In genomic region chr14:100568998-100569733, GRCh38 we compare ENCODE assay signal across 11 cellular contexts. TPM values are rescaled to one million over a fixed set of nuclear protein-coding genes. Genes with fewer than 3 reads are reported as not detected.
DNase-seq lines count a peak whose midpoint lies in the region; ATAC-seq and TF ChIP-seq lines count a peak whose summit lies in the region.
"Had no signal": no experiment of that assay in that cellular context is flagged by ENCODE, and none has a peak within 500 bp of the region (broad histone marks: within the 10 kb centered on the region; RNA-seq: fewer than 3 reads in every experiment).

No MANE protein-coding gene starts in this region.

- WGBS in heart right ventricle, 2 donors = 4% methylated on average over 43 to 45 of the region's 45 CpGs

- no peak overlapping the region for H3K27ac ChIP-seq in CD4-positive, alpha-beta memory T cell (ENCODE audit: low read depth, low read length)
- H3K27ac ChIP-seq in heart right ventricle = no peak overlapping the region

- DNase-seq in CD4-positive, alpha-beta memory T cell = no peak
- DNase-seq in WTC11 (ENCODE audit: low spot score) = no peak
- no peak for DNase-seq in heart right ventricle
- no peak for DNase-seq in progenitor cell of endocrine pancreas (ENCODE audit: low spot score, unreplicated experiment)
- no peak for DNase-seq in NCI-H1930 (lab: John Stamatoyannopoulos, UW)
- DNase-seq in posterior vena cava (ENCODE audit: low spot score) = no peak
- no peak for DNase-seq in stimulated activated CD4-positive, alpha-beta T cell treated with anti-CD3 and anti-CD28 coated beads, Interleukin-4, amount 100 ng/mL, for 24 hours
- DNase-seq: activated naive CD4-positive, alpha-beta T cell; midbrain had no signal

- H3K9me3 ChIP-seq in CD4-positive, alpha-beta memory T cell (ENCODE audit: control insufficient read depth in 1 of 2, low read length in 2 of 2) = no peaks in the 10 kb centered on the region
- no peaks in the 10 kb centered on the region for H3K9me3 ChIP-seq in heart right ventricle

- no peak for TF ChIP-seq CTCF in WTC11 (IDR thresholded peaks at IDR 0.05)
- no peak for TF ChIP-seq CTCF in heart right ventricle (IDR thresholded peaks at IDR 0.05)
- no peak for TF ChIP-seq CTCF in progenitor cell of endocrine pancreas (IDR thresholded peaks at IDR 0.05; ENCODE audit: unreplicated experiment)

- peaks cover 2 to 14% (median 10%) of the 10 kb centered on the region in 4 donors for H3K4me1 Mint-ChIP-seq in CD4-positive, alpha-beta memory T cell
- H3K4me1 Mint-ChIP-seq in WTC11 (peaks cover 23% of the 10 kb centered on the region), progenitor cell of endocrine pancreas (ENCODE audit: low read depth) (peaks cover 2% of the 10 kb centered on the region)

- peaks cover 0 to 1% (median 0%) of the 10 kb centered on the region in 8 donors for H3K9me3 Mint-ChIP-seq in CD4-positive, alpha-beta memory T cell
- H3K9me3 Mint-ChIP-seq in WTC11 (no peaks in the 10 kb centered on the region), progenitor cell of endocrine pancreas (ENCODE audit: low read depth) (no peaks in the 10 kb centered on the region)

- H3K4me1 ChIP-seq in CD4-positive, alpha-beta memory T cell (ENCODE audit: insufficient read depth, low read length) = peaks cover 11% of the 10 kb centered on the region
- peaks cover 0 to 22% (median 15%) of the 10 kb centered on the region in 9 donors for H3K4me1 ChIP-seq in heart right ventricle

- CTCF ChIA-PET in CD4-positive, alpha-beta memory T cell (lab: Charles Lee; ENCODE audit: partially characterized antibody) = interaction anchor here (1.2 to 1.6 kb wide), 2 partner anchors 76 to 84 kb away, joined by 4 to 6 read pairs; no protein-coding TSS in a partner anchor
- CTCF ChIA-PET in WTC11 (lab: Charles Lee) = interaction anchor here (0.8 to 4.7 kb wide), 10 partner anchors 12 to 184 kb away, joined by 3 to 21 read pairs (median 5); no protein-coding TSS in a partner anchor

- peaks cover 17% of the 10 kb centered on the region for H3K27me3 ChIP-seq in CD4-positive, alpha-beta memory T cell (ENCODE audit: insufficient read depth, low read length)
- peaks cover 0 to 94% (median 89%) of the 10 kb centered on the region in 7 donors for H3K27me3 ChIP-seq in heart right ventricle

- H3K27ac Mint-ChIP-seq in CD4-positive, alpha-beta memory T cell = peak overlapping the region in 1 of 7 donors; percentile 47
- H3K27ac Mint-ChIP-seq in WTC11 = no peak overlapping the region
- no peak overlapping the region for H3K27ac Mint-ChIP-seq in progenitor cell of endocrine pancreas
- H3K27ac Mint-ChIP-seq: IgD-negative memory B cell had no signal

- no peak for ATAC-seq in WTC11
- no peak for ATAC-seq in heart right ventricle
- ATAC-seq in GM21717 (IDR thresholded peaks at IDR 0.05; ENCODE audit: unreplicated experiment) = no peak

- no peaks in the 10 kb centered on the region for H3K36me3 ChIP-seq in CD4-positive, alpha-beta memory T cell (ENCODE audit: insufficient read depth, low read length)
- H3K36me3 ChIP-seq in heart right ventricle = no peaks in the 10 kb centered on the region

- POLR2A ChIA-PET in CD4-positive, alpha-beta memory T cell (lab: Charles Lee; ENCODE audit: partially characterized antibody) = interaction anchor here (1.4 to 2.0 kb wide), 2 partner anchors 21 to 23 kb away, joined by 4 to 7 read pairs; no protein-coding TSS in a partner anchor
- POLR2A ChIA-PET in WTC11 (lab: Charles Lee) = no interaction called here

- peaks cover 16 to 22% of the 10 kb centered on the region in 2 donors for H3K27me3 Mint-ChIP-seq in CD4-positive, alpha-beta memory T cell
- H3K27me3 Mint-ChIP-seq in WTC11 (ENCODE audit: low read depth) = peaks cover 53% of the 10 kb centered on the region
- peaks cover 67% of the 10 kb centered on the region for H3K27me3 Mint-ChIP-seq in progenitor cell of endocrine pancreas

- intact Hi-C loops in CD4-positive, alpha-beta memory T cell (cut with micrococcal nuclease) = loop anchor here (5.0 kb wide), 1 partner anchor 73 kb away; no protein-coding TSS in a partner anchor
- intact Hi-C loops in heart right ventricle (cut with DNase I) (no loop called here), posterior vena cava (cut with DNase I) (no loop called here)

- peak overlapping the region; percentile 43 to 69 (median 66) for H3K4me3 Mint-ChIP-seq in CD4-positive, alpha-beta memory T cell
- H3K4me3 Mint-ChIP-seq in WTC11 = peak overlapping the region; percentile 72
- peak overlapping the region; percentile 68 for H3K4me3 Mint-ChIP-seq in progenitor cell of endocrine pancreas (ENCODE audit: low read depth)

- no peak overlapping the region for H3K4me3 ChIP-seq in CD4-positive, alpha-beta memory T cell (ENCODE audit: low read length in 2 of 2)
- H3K4me3 ChIP-seq in heart right ventricle = peak overlapping the region in 9 of 10 donors; percentile 39 to 57 (median 51)

- no peaks in the 10 kb centered on the region for H3K36me3 Mint-ChIP-seq in CD4-positive, alpha-beta memory T cell
- H3K36me3 Mint-ChIP-seq in WTC11 = no peaks in the 10 kb centered on the region
- no peaks in the 10 kb centered on the region for H3K36me3 Mint-ChIP-seq in progenitor cell of endocrine pancreas (ENCODE audit: insufficient read depth)

TF ChIP-seq in WTC11, 78 proteins besides CTCF, POLR2A, EP300 and RAD21:
- peak; percentile 38; the same call in 1 of the 2 replicates for TF ChIP-seq ZNF423 (CRISPR knock-in tag; IDR thresholded peaks at IDR 0.05)
- no peak for TF ChIP-seq GABPB1 (CRISPR knock-in tag; IDR thresholded peaks at IDR 0.05)

RNA-seq across cellular contexts. Expression of gene BEGAIN, which starts 18.1 kb away (rescaled TPM):
- 1 to 10 TPM in 1 of 2 experiments, under 1 TPM in 1; 0.84 to 1.6 TPM for total RNA-seq in CD4-positive, alpha-beta memory T cell
- polyA plus RNA-seq in CD4-positive, alpha-beta memory T cell = 1 to 10 TPM in 1 of 2 donors, under 1 TPM in 1; 0.09 to 1.8 TPM
- total RNA-seq in WTC11 (2021) = 1.3 to 1.8 TPM (median 1.3 TPM) in 3 replicates
- 1 to 10 TPM in 5 of 10 donors, under 1 TPM in 5; 0.30 to 4.3 (median 1.1) TPM for total RNA-seq in heart right ventricle
- under 1 TPM; 0.20 to 0.51 TPM for polyA plus RNA-seq in heart right ventricle
- 0.58 and 0.65 TPM in 2 replicates for total RNA-seq in progenitor cell of endocrine pancreas
- total RNA-seq in posterior vena cava = 1 to 10 TPM in 1 of 2 donors, under 1 TPM in 1; 0.56 to 1.2 TPM

Comparison
In these comparisons a context has a peak if more than half of its experiments do, and no peak if none do; other contexts are left out.
1. H3K4me3 ChIP-seq: peak in heart right ventricle (9 of 10); none in CD4-positive, alpha-beta memory T cell (0 of 2).
2. Peak in every context shown above with its lines, with median percentiles within 50 percentile points of each other: H3K4me3 Mint-ChIP-seq.